22 cellular contexts compared by ENCODE assay signal in the genomic region with DNA sequence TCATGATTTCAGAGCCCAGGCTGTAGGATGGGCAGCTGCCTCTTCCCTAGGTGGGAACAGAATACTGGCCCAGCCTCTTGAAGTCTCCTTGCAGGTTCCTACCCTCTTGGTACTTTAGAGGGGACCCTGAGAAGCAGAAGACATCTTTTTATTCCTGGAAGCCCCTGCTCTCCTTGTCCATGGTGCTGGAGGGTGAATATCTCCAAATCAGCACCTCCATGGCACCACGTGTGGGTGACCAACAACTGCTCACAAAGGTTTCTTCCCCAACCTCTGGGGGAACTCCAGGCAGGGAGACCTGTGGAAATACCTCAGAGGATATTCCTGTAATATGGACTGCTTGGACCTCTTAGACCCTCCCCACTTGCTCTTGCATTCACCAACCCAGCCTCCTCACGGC. TPM values are rescaled to one million over a fixed set of nuclear protein-coding genes. Genes with fewer than 3 reads are reported as not detected.
DNase-seq lines count a peak whose midpoint lies in the region; ATAC-seq and TF ChIP-seq lines count a peak whose summit lies in the region.
"Had no signal": no experiment of that assay in that cellular context is flagged by ENCODE, and none has a peak within 500 bp of the region (broad histone marks: within the 10 kb centered on the region; RNA-seq: fewer than 3 reads in every experiment).

No MANE protein-coding gene starts in this region.

- H3K27me3 Mint-ChIP-seq in activated CD4-positive, alpha-beta T cell treated with anti-CD3 and anti-CD28 coated beads for 36 hours: peaks cover 2% of the 10 kb centered on the region
- H3K27me3 Mint-ChIP-seq in activated CD4-positive, alpha-beta T cell treated with anti-CD3 and anti-CD28 coated beads, Interleukin-2, amount 10 ng/mL, durations not matched to agents 24 days and 14 days: no peaks in the 10 kb centered on the region

- no peak overlapping the region for H3K4me3 ChIP-seq in SK-N-SH (ENCODE audit: low read depth in 2 of 2, low read length in 1 of 2)
- H3K4me3 ChIP-seq: BLaER1 treated with 17β-estradiol and CSF1 and Interleukin-3, amounts not matched to agents 10 nM and 100 nM; GM12878 had no signal

- no peaks in the 10 kb centered on the region for H3K36me3 Mint-ChIP-seq in activated CD4-positive, alpha-beta T cell treated with anti-CD3 and anti-CD28 coated beads for 36 hours (ENCODE audit: low read depth)
- H3K36me3 Mint-ChIP-seq in activated CD4-positive, alpha-beta T cell treated with anti-CD3 and anti-CD28 coated beads, Interleukin-2, amount 10 ng/mL, durations not matched to agents 24 days and 14 days (ENCODE audit: low read depth): no peaks in the 10 kb centered on the region
- H3K36me3 Mint-ChIP-seq: CD14-positive monocyte; CD8-positive, alpha-beta memory T cell had no signal

- no peak for TF ChIP-seq RAD21 in SK-N-SH (IDR thresholded peaks at IDR 0.05; ENCODE audit: low read length)

- no peaks in the 10 kb centered on the region for H3K79me2 ChIP-seq in SK-N-SH (ENCODE audit: insufficient read depth)

- no peaks in the 10 kb centered on the region for H3F3A ChIP-seq in SK-N-SH (replicated peaks; ENCODE audit: insufficient read depth)

- TF ChIP-seq CTCF in SK-N-SH (IDR thresholded peaks at IDR 0.05): no peak

- H3K9me2 ChIP-seq in SK-N-SH: no peaks in the 10 kb centered on the region

- no peaks in the 10 kb centered on the region for H3K36me3 ChIP-seq in SK-N-SH (replicated peaks in 1 of 2; ENCODE audit: control insufficient read depth in 1 of 2, insufficient read depth in 2 of 2, low read length in 1 of 2)
- H3K36me3 ChIP-seq: BE2C; BLaER1 treated with 17β-estradiol and CSF1 and Interleukin-3, amounts not matched to agents 10 nM and 100 nM had no signal

- no peak overlapping the region for H3K4me3 Mint-ChIP-seq in activated CD4-positive, alpha-beta T cell treated with anti-CD3 and anti-CD28 coated beads for 36 hours
- H3K4me3 Mint-ChIP-seq in activated CD4-positive, alpha-beta T cell treated with anti-CD3 and anti-CD28 coated beads, Interleukin-2, amount 10 ng/mL, durations not matched to agents 24 days and 14 days: no peak overlapping the region
- H3K4me3 Mint-ChIP-seq: CD4-positive, alpha-beta T cell; CD8-positive, alpha-beta memory T cell; HFFc6 had no signal

- TF ChIP-seq EP300 in SK-N-SH (IDR thresholded peaks at IDR 0.05; ENCODE audit: borderline replicate concordance in 1 of 2, low read depth in 1 of 2, low read length in 1 of 2): no peak

- CTCF ChIA-PET in SK-N-SH (lab: Yijun Ruan, JAX): no interaction called here
- CTCF ChIA-PET in activated CD4-positive, alpha-beta T cell treated with anti-CD3 and anti-CD28 coated beads for 36 hours (lab: Charles Lee): no interaction called here

- no peak overlapping the region for H3K9ac ChIP-seq in SK-N-SH
- H3K9ac ChIP-seq: BLaER1 treated with 17β-estradiol and CSF1 and Interleukin-3, amounts not matched to agents 10 nM and 100 nM had no signal

- H2AFZ ChIP-seq in SK-N-SH (ENCODE audit: low read depth): no peak overlapping the region

- ATAC-seq in SK-N-SH treated with all-trans-retinoic acid at 6 μM for 48 hours: no peak
- ATAC-seq in activated CD4-positive, alpha-beta T cell treated with anti-CD3 and anti-CD28 coated beads for 36 hours: no peak
- ATAC-seq: GM12878, HCT116 had no signal

- H3K4me2 ChIP-seq in SK-N-SH: no peak overlapping the region
- H3K4me2 ChIP-seq: BLaER1 treated with 17β-estradiol and CSF1 and Interleukin-3, amounts not matched to agents 10 nM and 100 nM had no signal

- H3K27ac ChIP-seq in SK-N-SH (ENCODE audit: low read depth in 2 of 2, low read length in 1 of 2): no peak overlapping the region
- H3K27ac ChIP-seq: 22Rv1; BLaER1 treated with 17β-estradiol and CSF1 and Interleukin-3, amounts not matched to agents 10 nM and 100 nM had no signal

- intact Hi-C loops in posterior vena cava (cut with DNase I): no loop called here
- intact Hi-C loops in activated CD4-positive, alpha-beta T cell treated with anti-CD3 and anti-CD28 coated beads for 36 hours (cut with DNase I, micrococcal nuclease): no loop called here
- intact Hi-C loops in activated CD4-positive, alpha-beta T cell treated with anti-CD3 and anti-CD28 coated beads, Interleukin-2, amount 10 ng/mL, durations not matched to agents 24 days and 14 days (cut with micrococcal nuclease): no loop called here

- H3K27me3 ChIP-seq in SK-N-SH (ENCODE audit: insufficient read depth): no peaks in the 10 kb centered on the region; the same call in 1 of the 2 replicates
- H3K27me3 ChIP-seq: BE2C; BLaER1 treated with 17β-estradiol and CSF1 and Interleukin-3, amounts not matched to agents 10 nM and 100 nM had no signal

- DNase-seq in SK-N-SH (no peak), posterior vena cava (ENCODE audit: low spot score) (peak; percentile 22)
- no peak for DNase-seq in activated CD4-positive, alpha-beta T cell treated with anti-CD3 and anti-CD28 coated beads for 36 hours
- DNase-seq in activated CD4-positive, alpha-beta T cell treated with anti-CD3 and anti-CD28 coated beads, Interleukin-2, amount 10 ng/mL, durations not matched to agents 24 days and 14 days: no peak
- DNase-seq: ACHN; AML-193; BE2C; CD4-positive, alpha-beta T cell; CD8-positive, alpha-beta memory T cell; DMS 273 treated with DMSO at 0.1 percent for 48 hours; DMS79; EL; GDM1; H7; HFFc6 had no signal

- no peaks in the 10 kb centered on the region for H3K4me1 ChIP-seq in SK-N-SH (ENCODE audit: control insufficient read depth in 1 of 2, insufficient read depth in 2 of 2, low read depth in 1 of 2, low read length in 1 of 2)
- H3K4me1 ChIP-seq: BE2C; BLaER1 treated with 17β-estradiol and CSF1 and Interleukin-3, amounts not matched to agents 10 nM and 100 nM had no signal

- H3K27ac Mint-ChIP-seq in activated CD4-positive, alpha-beta T cell treated with anti-CD3 and anti-CD28 coated beads for 36 hours: no peak overlapping the region
- no peak overlapping the region for H3K27ac Mint-ChIP-seq in activated CD4-positive, alpha-beta T cell treated with anti-CD3 and anti-CD28 coated beads, Interleukin-2, amount 10 ng/mL, durations not matched to agents 24 days and 14 days
- H3K27ac Mint-ChIP-seq: CD4-positive, alpha-beta T cell; CD8-positive, alpha-beta memory T cell; HFFc6 had no signal

- POLR2A ChIA-PET in SK-N-SH (lab: Yijun Ruan, JAX): no interaction called here
- POLR2A ChIA-PET in activated CD4-positive, alpha-beta T cell treated with anti-CD3 and anti-CD28 coated beads for 36 hours (lab: Charles Lee): no interaction called here

- no peaks in the 10 kb centered on the region for H3K9me3 Mint-ChIP-seq in activated CD4-positive, alpha-beta T cell treated with anti-CD3 and anti-CD28 coated beads for 36 hours (ENCODE audit: low read depth)
- no peaks in the 10 kb centered on the region for H3K9me3 Mint-ChIP-seq in activated CD4-positive, alpha-beta T cell treated with anti-CD3 and anti-CD28 coated beads, Interleukin-2, amount 10 ng/mL, durations not matched to agents 24 days and 14 days
- H3K9me3 Mint-ChIP-seq: CD4-positive, alpha-beta T cell; CD8-positive, alpha-beta memory T cell; HFFc6 had no signal

- no peaks in the 10 kb centered on the region for H3K4me1 Mint-ChIP-seq in activated CD4-positive, alpha-beta T cell treated with anti-CD3 and anti-CD28 coated beads for 36 hours
- no peaks in the 10 kb centered on the region for H3K4me1 Mint-ChIP-seq in activated CD4-positive, alpha-beta T cell treated with anti-CD3 and anti-CD28 coated beads, Interleukin-2, amount 10 ng/mL, durations not matched to agents 24 days and 14 days
- H3K4me1 Mint-ChIP-seq: CD14-positive monocyte; CD8-positive, alpha-beta memory T cell had no signal

- WGBS in SK-N-SH (ENCODE audit: low lambda C conversion rate): 29% methylated on average over 2 of the region's 2 CpGs

- no peaks in the 10 kb centered on the region for H4K20me1 ChIP-seq in SK-N-SH (ENCODE audit: insufficient read depth)
- H4K20me1 ChIP-seq: BLaER1 treated with 17β-estradiol and CSF1 and Interleukin-3, amounts not matched to agents 10 nM and 100 nM had no signal

- no peaks in the 10 kb centered on the region for H3K9me3 ChIP-seq in SK-N-SH
- H3K9me3 ChIP-seq: BE2C; BLaER1 treated with 17β-estradiol and CSF1 and Interleukin-3, amounts not matched to agents 10 nM and 100 nM had no signal

TF ChIP-seq in SK-N-SH, 30 proteins besides CTCF, POLR2A, EP300 and RAD21 (continues in another document):
- no peak for TF ChIP-seq FOSL2 (IDR thresholded peaks at IDR 0.05; ENCODE audit: borderline replicate concordance, low read depth)

TF ChIP-seq in PFSK-1, 5 proteins besides CTCF, POLR2A, EP300 and RAD21 (continues in another document):
- TF ChIP-seq, protein P1, sequence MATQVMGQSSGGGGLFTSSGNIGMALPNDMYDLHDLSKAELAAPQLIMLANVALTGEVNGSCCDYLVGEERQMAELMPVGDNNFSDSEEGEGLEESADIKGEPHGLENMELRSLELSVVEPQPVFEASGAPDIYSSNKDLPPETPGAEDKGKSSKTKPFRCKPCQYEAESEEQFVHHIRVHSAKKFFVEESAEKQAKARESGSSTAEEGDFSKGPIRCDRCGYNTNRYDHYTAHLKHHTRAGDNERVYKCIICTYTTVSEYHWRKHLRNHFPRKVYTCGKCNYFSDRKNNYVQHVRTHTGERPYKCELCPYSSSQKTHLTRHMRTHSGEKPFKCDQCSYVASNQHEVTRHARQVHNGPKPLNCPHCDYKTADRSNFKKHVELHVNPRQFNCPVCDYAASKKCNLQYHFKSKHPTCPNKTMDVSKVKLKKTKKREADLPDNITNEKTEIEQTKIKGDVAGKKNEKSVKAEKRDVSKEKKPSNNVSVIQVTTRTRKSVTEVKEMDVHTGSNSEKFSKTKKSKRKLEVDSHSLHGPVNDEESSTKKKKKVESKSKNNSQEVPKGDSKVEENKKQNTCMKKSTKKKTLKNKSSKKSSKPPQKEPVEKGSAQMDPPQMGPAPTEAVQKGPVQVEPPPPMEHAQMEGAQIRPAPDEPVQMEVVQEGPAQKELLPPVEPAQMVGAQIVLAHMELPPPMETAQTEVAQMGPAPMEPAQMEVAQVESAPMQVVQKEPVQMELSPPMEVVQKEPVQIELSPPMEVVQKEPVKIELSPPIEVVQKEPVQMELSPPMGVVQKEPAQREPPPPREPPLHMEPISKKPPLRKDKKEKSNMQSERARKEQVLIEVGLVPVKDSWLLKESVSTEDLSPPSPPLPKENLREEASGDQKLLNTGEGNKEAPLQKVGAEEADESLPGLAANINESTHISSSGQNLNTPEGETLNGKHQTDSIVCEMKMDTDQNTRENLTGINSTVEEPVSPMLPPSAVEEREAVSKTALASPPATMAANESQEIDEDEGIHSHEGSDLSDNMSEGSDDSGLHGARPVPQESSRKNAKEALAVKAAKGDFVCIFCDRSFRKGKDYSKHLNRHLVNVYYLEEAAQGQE (IDR thresholded peaks at IDR 0.05; ENCODE audit: insufficient read depth in 1 of 2, low read depth in 2 of 2, low read length in 2 of 2): peak; percentile 60 to 83; a peak in 3 of 4 replicates

RNA-seq across cellular contexts. Expression of a gene that starts 48.1 kb away (rescaled TPM):
- polyA plus RNA-seq in SK-N-SH (2012; rRNA removed): 3.0 and 3.3 TPM in 2 replicates
- polyA plus RNA-seq in SK-N-SH (2012; cell fraction: cytosol; rRNA removed): 2.5 and 2.8 TPM in 2 replicates
- polyA plus RNA-seq in SK-N-SH (2012; cell fraction: nucleus; rRNA removed): 13.7 and 14.0 TPM in 2 replicates
- 8.0 TPM for polyA plus RNA-seq in PFSK-1 (2012; ENCODE audit: insufficient read length, low read depth)
- 10 to 100 TPM; 30.8 to 32.1 TPM for total RNA-seq in posterior vena cava
- total RNA-seq in activated CD4-positive, alpha-beta T cell treated with anti-CD3 and anti-CD28 coated beads for 36 hours: 1 to 10 TPM in 1 of 2 experiments, under 1 TPM in 1; 0.85 to 1.6 TPM
- total RNA-seq in activated CD4-positive, alpha-beta T cell treated with anti-CD3 and anti-CD28 coated beads, Interleukin-2, amount 10 ng/mL, durations not matched to agents 24 days and 14 days: 1.3 and 1.6 TPM in 2 replicates
- polyA plus RNA-seq: GM12878 had no signal

Comparison
In these comparisons a context has a peak if more than half of its experiments do, and no peak if none do; other contexts are left out.
1. RNA of a gene that starts 48.1 kb away (total RNA-seq): 30.8 to 32.1 TPM in posterior vena cava; 1.3 to 1.6 TPM in activated CD4-positive, alpha-beta T cell treated with anti-CD3 and anti-CD28 coated beads, Interleukin-2, amount 10 ng/mL, durations not matched to agents 24 days and 14 days and 0.85 to 1.6 TPM in activated CD4-positive, alpha-beta T cell treated with anti-CD3 and anti-CD28 coated beads for 36 hours; every median in the first group is over 10 times any median in the second.